ENCODE assay signal across 17 cellular contexts in the genomic region with DNA sequence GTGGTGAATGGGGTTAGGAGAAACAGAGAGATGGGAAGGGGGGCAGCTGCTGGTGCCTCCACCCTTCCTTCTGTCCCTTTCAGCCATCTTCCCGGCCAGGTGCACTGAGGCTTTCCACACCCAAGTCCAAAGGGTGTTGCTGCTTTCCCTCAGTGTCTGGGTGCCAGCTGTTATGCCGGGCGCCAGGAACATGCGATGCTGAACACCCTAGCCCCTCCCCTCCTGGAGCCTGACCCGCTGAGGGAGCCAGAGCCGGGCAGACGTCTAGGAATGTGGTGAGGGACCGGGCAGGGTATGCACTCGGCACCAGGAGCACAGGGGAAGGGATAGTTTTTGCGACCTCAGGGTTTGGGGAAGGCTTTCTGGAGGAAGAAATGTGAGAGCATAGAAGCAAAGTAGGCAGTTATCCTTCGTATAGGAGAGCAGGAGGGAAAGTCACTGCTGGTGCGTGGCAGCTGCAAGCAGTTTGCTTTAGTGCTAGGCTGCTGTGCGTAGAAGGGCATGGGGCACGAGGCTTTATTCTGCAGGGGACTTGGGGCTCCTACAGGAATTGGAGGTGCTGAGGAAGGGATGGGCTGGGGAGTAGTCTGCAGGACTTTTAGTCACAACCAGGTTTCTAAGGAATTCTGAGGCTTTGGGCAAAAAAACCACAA.
DNase-seq lines count a peak whose midpoint lies in the region; ATAC-seq and TF ChIP-seq lines count a peak whose summit lies in the region.
"Had no signal": no experiment of that assay in that cellular context is flagged by ENCODE, and none has a peak within 500 bp of the region (broad histone marks: within the 10 kb centered on the region; RNA-seq: fewer than 3 reads in every experiment).

No MANE protein-coding gene starts in this region.

- CTCF ChIA-PET in activated CD8-positive, alpha-beta T cell treated with anti-CD3 and anti-CD28 coated beads for 36 hours (lab: Charles Lee): interaction anchor here (1.3 kb wide), 1 partner anchor 15 kb away, joined by 4 read pairs; no protein-coding TSS in a partner anchor
- CTCF ChIA-PET in activated CD8-positive, alpha-beta T cell treated with anti-CD3 and anti-CD28 coated beads, Interleukin-2, amount 10 ng/mL, durations not matched to agents 7 days and 5 days (lab: Charles Lee): no interaction called here

- peaks cover 0 to 6% (median 0%) of the 10 kb centered on the region in 12 donors for H3K4me1 ChIP-seq in heart left ventricle
- no peaks in the 10 kb centered on the region for H3K4me1 ChIP-seq in testis
- H3K4me1 ChIP-seq: left lung, pancreas had no signal

- peak overlapping the region; percentile 47 for H3K4me3 Mint-ChIP-seq in activated CD8-positive, alpha-beta T cell treated with anti-CD3 and anti-CD28 coated beads for 36 hours
- H3K4me3 Mint-ChIP-seq in activated CD8-positive, alpha-beta T cell treated with anti-CD3 and anti-CD28 coated beads, Interleukin-2, amount 10 ng/mL, durations not matched to agents 7 days and 5 days: no peak overlapping the region
- H3K4me3 Mint-ChIP-seq in activated T-cell treated with anti-CD3 and anti-CD28 coated beads, Interleukin-2, amount 50 U/mL, for 72 hours: no peak overlapping the region
- H3K4me3 Mint-ChIP-seq: activated T-helper 17 cell treated with anti-CD3 and anti-CD28 coated beads, Interleukin-2, amount 50 U/mL, for 72 hours had no signal

- ATAC-seq in activated CD8-positive, alpha-beta T cell treated with anti-CD3 and anti-CD28 coated beads for 36 hours: no peak
- no peak for ATAC-seq in activated CD8-positive, alpha-beta T cell treated with anti-CD3 and anti-CD28 coated beads, Interleukin-2, amount 10 ng/mL, durations not matched to agents 7 days and 5 days
- peak; percentile 51 to 75 (median 65) for ATAC-seq in heart left ventricle
- ATAC-seq in activated T-cell treated with anti-CD3 and anti-CD28 coated beads, Interleukin-2, amount 50 U/mL, for 72 hours (replicated peaks in 1 of 2): no peak
- ATAC-seq: activated CD4-positive, CD25-positive, alpha-beta regulatory T cell treated with anti-CD3 and anti-CD28 coated beads, Interleukin-2, amount 50 U/mL, for 24 hours; activated T-helper 17 cell treated with anti-CD3 and anti-CD28 coated beads, Interleukin-2, amount 50 U/mL, for 72 hours; left lung had no signal

- H3K27ac Mint-ChIP-seq in activated CD8-positive, alpha-beta T cell treated with anti-CD3 and anti-CD28 coated beads for 36 hours: no peak overlapping the region
- no peak overlapping the region for H3K27ac Mint-ChIP-seq in activated CD8-positive, alpha-beta T cell treated with anti-CD3 and anti-CD28 coated beads, Interleukin-2, amount 10 ng/mL, durations not matched to agents 7 days and 5 days
- H3K27ac Mint-ChIP-seq in activated T-cell treated with anti-CD3 and anti-CD28 coated beads, Interleukin-2, amount 50 U/mL, for 72 hours: no peak overlapping the region
- H3K27ac Mint-ChIP-seq: activated T-helper 17 cell treated with anti-CD3 and anti-CD28 coated beads, Interleukin-2, amount 50 U/mL, for 72 hours had no signal

- peak overlapping the region in 9 of 12 donors; percentile 9 to 57 (median 46) for H3K4me3 ChIP-seq in heart left ventricle
- peak overlapping the region; percentile 51 to 61 for H3K4me3 ChIP-seq in testis
- H3K4me3 ChIP-seq: left lung, pancreas had no signal

- H3K27ac ChIP-seq in heart left ventricle: peak overlapping the region in 10 of 12 donors; percentile 5 to 82 (median 66)
- H3K27ac ChIP-seq in testis: peak overlapping the region in 1 of 2 donors; percentile 60
- H3K27ac ChIP-seq: left lung, pancreas had no signal

- H3K9me3 ChIP-seq in heart left ventricle: no peaks in the 10 kb centered on the region
- H3K9me3 ChIP-seq in testis: no peaks in the 10 kb centered on the region
- H3K9me3 ChIP-seq: left lung, pancreas had no signal

- intact Hi-C loops in activated CD8-positive, alpha-beta T cell treated with anti-CD3 and anti-CD28 coated beads for 36 hours (cut with micrococcal nuclease): no loop called here
- intact Hi-C loops in heart left ventricle (cut with DNase I) (no loop called here), testis (cut with DNase I; ENCODE audit: low total_unique reads) (no loop called here)

- no peak for TF ChIP-seq POLR2A in heart left ventricle (IDR thresholded peaks at IDR 0.05)
- no peak for TF ChIP-seq POLR2A in testis (IDR thresholded peaks at IDR 0.05)

- WGBS in heart left ventricle, 4 donors: 41 to 61% (median 50%) methylated on average over 14 of the region's 14 CpGs
- 20 to 52% methylated on average over 14 of the region's 14 CpGs for WGBS in testis, 2 donors

- POLR2A ChIA-PET in activated CD8-positive, alpha-beta T cell treated with anti-CD3 and anti-CD28 coated beads for 36 hours (lab: Charles Lee): no interaction called here
- POLR2A ChIA-PET in activated CD8-positive, alpha-beta T cell treated with anti-CD3 and anti-CD28 coated beads, Interleukin-2, amount 10 ng/mL, durations not matched to agents 7 days and 5 days (lab: Charles Lee): no interaction called here

- H3K4me1 Mint-ChIP-seq in activated CD8-positive, alpha-beta T cell treated with anti-CD3 and anti-CD28 coated beads for 36 hours (ENCODE audit: low read depth): no peaks in the 10 kb centered on the region
- H3K4me1 Mint-ChIP-seq in activated CD8-positive, alpha-beta T cell treated with anti-CD3 and anti-CD28 coated beads, Interleukin-2, amount 10 ng/mL, durations not matched to agents 7 days and 5 days (ENCODE audit: low read depth): no peaks in the 10 kb centered on the region
- H3K4me1 Mint-ChIP-seq in activated T-cell treated with anti-CD3 and anti-CD28 coated beads, Interleukin-2, amount 50 U/mL, for 72 hours (ENCODE audit: low read depth): no peaks in the 10 kb centered on the region
- H3K4me1 Mint-ChIP-seq: activated T-helper 17 cell treated with anti-CD3 and anti-CD28 coated beads, Interleukin-2, amount 50 U/mL, for 72 hours had no signal

- H3K36me3 ChIP-seq in heart left ventricle (no peaks in the 10 kb centered on the region), testis (ENCODE audit: low read depth, missing control alignments) (no peaks in the 10 kb centered on the region)
- H3K36me3 ChIP-seq: left lung, pancreas had no signal

- no peaks in the 10 kb centered on the region for H3K36me3 Mint-ChIP-seq in activated CD8-positive, alpha-beta T cell treated with anti-CD3 and anti-CD28 coated beads for 36 hours (ENCODE audit: low read depth)
- no peaks in the 10 kb centered on the region for H3K36me3 Mint-ChIP-seq in activated CD8-positive, alpha-beta T cell treated with anti-CD3 and anti-CD28 coated beads, Interleukin-2, amount 10 ng/mL, durations not matched to agents 7 days and 5 days (ENCODE audit: low read depth)
- no peaks in the 10 kb centered on the region for H3K36me3 Mint-ChIP-seq in activated T-cell treated with anti-CD3 and anti-CD28 coated beads, Interleukin-2, amount 50 U/mL, for 72 hours (ENCODE audit: insufficient read depth in 2 of 2)

- H3K9me3 Mint-ChIP-seq in activated CD8-positive, alpha-beta T cell treated with anti-CD3 and anti-CD28 coated beads for 36 hours: no peaks in the 10 kb centered on the region
- H3K9me3 Mint-ChIP-seq in activated CD8-positive, alpha-beta T cell treated with anti-CD3 and anti-CD28 coated beads, Interleukin-2, amount 10 ng/mL, durations not matched to agents 7 days and 5 days (ENCODE audit: insufficient read depth): no peaks in the 10 kb centered on the region
- H3K9me3 Mint-ChIP-seq in activated T-cell treated with anti-CD3 and anti-CD28 coated beads, Interleukin-2, amount 50 U/mL, for 72 hours: no peaks in the 10 kb centered on the region
- H3K9me3 Mint-ChIP-seq: activated T-helper 17 cell treated with anti-CD3 and anti-CD28 coated beads, Interleukin-2, amount 50 U/mL, for 72 hours had no signal

- TF ChIP-seq CTCF in activated CD8-positive, alpha-beta T cell treated with anti-CD3 and anti-CD28 coated beads for 36 hours (IDR thresholded peaks at IDR 0.05): no peak
- TF ChIP-seq CTCF in heart left ventricle (IDR thresholded peaks at IDR 0.05) (no peak), testis (IDR thresholded peaks at IDR 0.05) (no peak)

- no peak for DNase-seq in activated CD8-positive, alpha-beta T cell treated with anti-CD3 and anti-CD28 coated beads for 36 hours
- DNase-seq in activated CD8-positive, alpha-beta T cell treated with anti-CD3 and anti-CD28 coated beads, Interleukin-2, amount 10 ng/mL, durations not matched to agents 7 days and 5 days: no peak
- DNase-seq in NCI-H526 (lab: John Stamatoyannopoulos, UW) (peak; percentile 67 to 72), heart left ventricle (peak in 2 of 5 donors; percentile 66 to 67), testis (no peak), middle frontal gyrus (ENCODE audit: extremely low spot score, low spot score) (no peak)
- DNase-seq in activated T-cell treated with anti-CD3 and anti-CD28 coated beads, Interleukin-2, amount 50 U/mL, for 72 hours: no peak
- DNase-seq in stimulated activated CD4-positive, alpha-beta T cell treated with anti-CD3 and anti-CD28 coated beads, Interleukin-4, amount 100 ng/mL, for 24 hours: no peak
- DNase-seq: AML-193; central memory CD4-positive, alpha-beta T cell; foreskin melanocyte; left lung; NCI-H187; pancreas; stimulated activated CD4-positive, alpha-beta T cell treated with anti-CD3 and anti-CD28 coated beads, Interleukin-4, amount 100 ng/mL, for 4 hours had no signal

- no peaks in the 10 kb centered on the region for H3K27me3 Mint-ChIP-seq in activated CD8-positive, alpha-beta T cell treated with anti-CD3 and anti-CD28 coated beads for 36 hours
- H3K27me3 Mint-ChIP-seq in activated CD8-positive, alpha-beta T cell treated with anti-CD3 and anti-CD28 coated beads, Interleukin-2, amount 10 ng/mL, durations not matched to agents 7 days and 5 days (ENCODE audit: low read depth): no peaks in the 10 kb centered on the region
- H3K27me3 Mint-ChIP-seq in activated T-cell treated with anti-CD3 and anti-CD28 coated beads, Interleukin-2, amount 50 U/mL, for 72 hours (ENCODE audit: low read depth): no peaks in the 10 kb centered on the region
- H3K27me3 Mint-ChIP-seq: activated T-helper 17 cell treated with anti-CD3 and anti-CD28 coated beads, Interleukin-2, amount 50 U/mL, for 72 hours had no signal

- H3K27me3 ChIP-seq in heart left ventricle (no peaks in the 10 kb centered on the region), testis (no peaks in the 10 kb centered on the region)
- H3K27me3 ChIP-seq: pancreas had no signal

Comparison
In these comparisons a context has a peak if more than half of its experiments do, and no peak if none do; other contexts are left out.
1. ATAC-seq: peak in heart left ventricle (4 of 4); none in activated CD8-positive, alpha-beta T cell treated with anti-CD3 and anti-CD28 coated beads for 36 hours (single experiment), activated CD8-positive, alpha-beta T cell treated with anti-CD3 and anti-CD28 coated beads, Interleukin-2, amount 10 ng/mL, durations not matched to agents 7 days and 5 days (single experiment) and activated T-cell treated with anti-CD3 and anti-CD28 coated beads, Interleukin-2, amount 50 U/mL, for 72 hours (0 of 2).
2. DNase-seq: peak in NCI-H526 (2 of 2); none in activated CD8-positive, alpha-beta T cell treated with anti-CD3 and anti-CD28 coated beads for 36 hours (single experiment), activated CD8-positive, alpha-beta T cell treated with anti-CD3 and anti-CD28 coated beads, Interleukin-2, amount 10 ng/mL, durations not matched to agents 7 days and 5 days (single experiment), testis (single experiment), activated T-cell treated with anti-CD3 and anti-CD28 coated beads, Interleukin-2, amount 50 U/mL, for 72 hours (0 of 2), middle frontal gyrus (single experiment) and stimulated activated CD4-positive, alpha-beta T cell treated with anti-CD3 and anti-CD28 coated beads, Interleukin-4, amount 100 ng/mL, for 24 hours (single experiment).